In the genomic region with DNA sequence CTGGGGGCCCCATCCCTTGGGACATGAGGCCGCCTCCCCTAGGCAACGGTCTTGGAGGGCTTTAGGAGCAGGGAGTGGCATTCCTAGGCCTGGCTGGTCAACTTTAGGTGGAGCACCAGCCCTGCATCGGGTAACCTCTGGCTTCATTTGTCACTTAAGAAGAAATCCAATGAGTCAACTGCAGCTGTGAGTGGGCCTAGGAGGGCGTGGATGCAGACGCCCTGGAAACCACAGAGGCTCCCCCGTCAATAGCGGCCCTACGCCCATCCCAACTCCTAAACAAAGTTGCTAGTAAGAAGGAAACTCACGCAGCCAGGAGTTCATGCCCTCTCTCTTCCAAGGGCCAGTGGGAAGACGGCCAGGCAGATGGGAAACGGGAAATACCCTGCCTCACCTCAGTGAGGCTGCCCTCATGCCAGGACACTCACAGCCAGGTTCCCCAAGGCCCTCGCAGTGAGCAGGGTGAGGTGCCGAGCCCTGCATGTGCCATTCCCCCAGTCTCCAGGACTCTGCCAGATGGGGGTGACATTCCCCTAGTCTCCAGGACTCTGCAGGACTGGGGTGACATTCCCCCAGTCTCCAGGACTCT, we compare ENCODE assay signal across 17 cellular contexts. TPM values are rescaled to one million over a fixed set of nuclear protein-coding genes. Genes with fewer than 3 reads are reported as not detected.
DNase-seq lines count a peak whose midpoint lies in the region; ATAC-seq and TF ChIP-seq lines count a peak whose summit lies in the region.
"Had no signal": no experiment of that assay in that cellular context is flagged by ENCODE, and none has a peak within 500 bp of the region (broad histone marks: within the 10 kb centered on the region; RNA-seq: fewer than 3 reads in every experiment).

No MANE protein-coding gene starts in this region.

- H3K27ac ChIP-seq in trophoblast cell (ENCODE audit: low read depth, low read length) (no peak overlapping the region), psoas muscle (no peak overlapping the region)
- H3K27ac ChIP-seq: SJSA1, suprapubic skin had no signal

- no peak overlapping the region for H2BK120ac ChIP-seq in trophoblast cell (ENCODE audit: insufficient read depth, low read length, poor library complexity)

- H3K18ac ChIP-seq in trophoblast cell (ENCODE audit: low read length) = no peak overlapping the region

- no peak overlapping the region for H4K12ac ChIP-seq in trophoblast cell (ENCODE audit: low read depth, low read length)

- WGBS in trophoblast cell (ENCODE audit: extremely low coverage, insufficient coverage, insufficient read length) = no CpG with 5 or more reads among the region's 13 CpGs
- WGBS in psoas muscle, 3 donors = 88 to 90% (median 89%) methylated on average over 13 of the region's 13 CpGs

- H3K79me2 ChIP-seq in trophoblast cell (ENCODE audit: control insufficient read depth, insufficient read depth, low read length, poor library complexity) = no peaks in the 10 kb centered on the region

- H2BK5ac ChIP-seq in trophoblast cell (ENCODE audit: low read depth, low read length, poor library complexity) = no peak overlapping the region

- no peaks in the 10 kb centered on the region for H3K4me1 ChIP-seq in trophoblast cell (ENCODE audit: control insufficient read depth in 1 of 2, insufficient read depth in 2 of 2, low read length in 2 of 2)
- H3K4me1 ChIP-seq in psoas muscle = no peaks in the 10 kb centered on the region
- H3K4me1 ChIP-seq: suprapubic skin had no signal

- H3K36me3 ChIP-seq in trophoblast cell (ENCODE audit: control insufficient read depth in 1 of 2, insufficient read depth in 2 of 2, low read length in 2 of 2) (no peaks in the 10 kb centered on the region), psoas muscle (ENCODE audit: insufficient read depth in 1 of 2, low read depth in 1 of 2) (no peaks in the 10 kb centered on the region)
- H3K36me3 ChIP-seq: SJSA1, suprapubic skin had no signal

- no peak overlapping the region for H2AK5ac ChIP-seq in trophoblast cell (ENCODE audit: low read length)

- no peak overlapping the region for H2BK12ac ChIP-seq in trophoblast cell (ENCODE audit: low read length)

- peaks cover 74% of the 10 kb centered on the region for H3K36me3 Mint-ChIP-seq in dendritic cell treated with granulocyte-macrophage colony-stimulating factor and Interleukin-4, amounts not matched to agents 40 ng/mL and 50 ng/mL, for 4 days (ENCODE audit: low read depth)

- H3K27me3 ChIP-seq in trophoblast cell (ENCODE audit: insufficient read depth, low read length) = no peaks in the 10 kb centered on the region
- H3K27me3 ChIP-seq in psoas muscle (ENCODE audit: insufficient read depth in 3 of 3, low read length in 2 of 3) = no peaks in the 10 kb centered on the region
- H3K27me3 ChIP-seq: SJSA1, suprapubic skin had no signal

- no peak overlapping the region for H3K4me2 ChIP-seq in trophoblast cell (ENCODE audit: low read length)

- no peak overlapping the region for H3K4ac ChIP-seq in trophoblast cell (ENCODE audit: low read depth, low read length)

- H3K4me3 ChIP-seq in trophoblast cell (ENCODE audit: low read depth, low read length) (peak overlapping the region; percentile 4), psoas muscle (no peak overlapping the region)
- H3K4me3 ChIP-seq: SJSA1, suprapubic skin had no signal

- H3K4me1 Mint-ChIP-seq in dendritic cell treated with granulocyte-macrophage colony-stimulating factor and Interleukin-4, amounts not matched to agents 40 ng/mL and 50 ng/mL, for 4 days (ENCODE audit: low read depth) = peaks cover 72% of the 10 kb centered on the region

- H4K91ac ChIP-seq in trophoblast cell (ENCODE audit: low read depth, low read length) = no peak overlapping the region

- no peak overlapping the region for H2AFZ ChIP-seq in trophoblast cell (ENCODE audit: insufficient read depth, low read length, poor library complexity)

- no peaks in the 10 kb centered on the region for H3K27me3 Mint-ChIP-seq in dendritic cell treated with granulocyte-macrophage colony-stimulating factor and Interleukin-4, amounts not matched to agents 40 ng/mL and 50 ng/mL, for 4 days
- H3K27me3 Mint-ChIP-seq: activated CD4-positive, alpha-beta T cell treated with anti-CD3 and anti-CD28 coated beads for 36 hours had no signal

- H3K9me3 ChIP-seq in trophoblast cell (ENCODE audit: insufficient read depth, low read depth, low read length) (peaks cover 2% of the 10 kb centered on the region), psoas muscle (no peaks in the 10 kb centered on the region)
- H3K9me3 ChIP-seq: SJSA1, suprapubic skin had no signal

- H3K27ac Mint-ChIP-seq in dendritic cell treated with granulocyte-macrophage colony-stimulating factor and Interleukin-4, amounts not matched to agents 40 ng/mL and 50 ng/mL, for 4 days = peak overlapping the region; percentile 78
- H3K27ac Mint-ChIP-seq: activated CD4-positive, alpha-beta T cell treated with anti-CD3 and anti-CD28 coated beads for 36 hours had no signal

- H3K23ac ChIP-seq in trophoblast cell (ENCODE audit: low read length) = no peak overlapping the region

- H4K8ac ChIP-seq in trophoblast cell (ENCODE audit: low read depth, low read length) = no peak overlapping the region

- no peak overlapping the region for H3K4me3 Mint-ChIP-seq in dendritic cell treated with granulocyte-macrophage colony-stimulating factor and Interleukin-4, amounts not matched to agents 40 ng/mL and 50 ng/mL, for 4 days
- H3K4me3 Mint-ChIP-seq: activated CD4-positive, alpha-beta T cell treated with anti-CD3 and anti-CD28 coated beads for 36 hours had no signal

- H3K79me1 ChIP-seq in trophoblast cell (ENCODE audit: low read length) = no peaks in the 10 kb centered on the region

- peak overlapping the region; percentile 27 for H3K9ac ChIP-seq in trophoblast cell (ENCODE audit: low read length)

- no peak overlapping the region for H3K14ac ChIP-seq in trophoblast cell (ENCODE audit: low read length)

- intact Hi-C loops in dendritic cell treated with granulocyte-macrophage colony-stimulating factor and Interleukin-4, amounts not matched to agents 40 ng/mL and 50 ng/mL, for 4 days (cut with micrococcal nuclease) = loop anchor here (2.0 kb wide), 1 partner anchor 27 kb away; no protein-coding TSS in a partner anchor
- intact Hi-C loops in psoas muscle (cut with DNase I) = no loop called here
- intact Hi-C loops in head of caudate nucleus (cut with DNase I) = no loop called here

- ATAC-seq in psoas muscle = no peak
- ATAC-seq: esophagus mucosa, sciatic nerve had no signal

- DNase-seq in Daoy (ENCODE audit: low read depth) (peak; percentile 65), M059J (ENCODE audit: low read depth) (peak; percentile 44), trophoblast cell (no peak), UCSD-AML1 (lab: John Stamatoyannopoulos, UW; ENCODE audit: unreplicated experiment) (no peak), psoas muscle (no peak), head of caudate nucleus (no peak)
- DNase-seq: DMS 273 treated with DMSO at 0.1 percent for 48 hours, NCI-H2081, NCI-H510A, nucleus accumbens, T-helper 9 cell had no signal

- TF ChIP-seq CTCF in psoas muscle (IDR thresholded peaks at IDR 0.05) = no peak

- H3K9me3 Mint-ChIP-seq in dendritic cell treated with granulocyte-macrophage colony-stimulating factor and Interleukin-4, amounts not matched to agents 40 ng/mL and 50 ng/mL, for 4 days = no peaks in the 10 kb centered on the region

RNA-seq across cellular contexts. Expression of a gene that starts 20.8 kb away (rescaled TPM):
- total RNA-seq in Daoy (2014; rRNA removed; shearing (Covaris generic)) = 133 and 164 TPM in 2 replicates
- total RNA-seq in M059J (2014; rRNA removed; shearing (Covaris generic)) = 40.7 and 76.3 TPM in 2 replicates
- polyA plus RNA-seq in trophoblast cell (2013) = 11.2 and 12.5 TPM in 2 replicates
- 10 to 100 TPM in 2 of 4 donors, 1 to 10 TPM in 2; 5.6 to 19.4 (median 8.3) TPM for total RNA-seq in psoas muscle
- polyA plus RNA-seq in psoas muscle = 10 to 100 TPM in 1 of 3 donors, 1 to 10 TPM in 2; 7.8 to 27.4 (median 9.9) TPM

Comparison
In these comparisons a context has a peak if more than half of its experiments do, and no peak if none do; other contexts are left out.
1. DNase-seq: peak in Daoy (single experiment) and M059J (single experiment); none in trophoblast cell (0 of 2), UCSD-AML1 (single experiment), psoas muscle (0 of 2) and head of caudate nucleus (0 of 42).